Comparison of ENCODE assay signal across 14 cellular contexts in genomic region chr9:91117474-91117891, GRCh38.
DNase-seq lines count a peak whose midpoint lies in the region; ATAC-seq, FAIRE-seq and TF ChIP-seq lines count a peak whose summit lies in the region.
"Had no signal": no experiment of that assay in that cellular context is flagged by ENCODE, and none has a peak within 500 bp of the region (broad histone marks: within the 10 kb centered on the region; RNA-seq: fewer than 3 reads in every experiment).

No MANE protein-coding gene starts in this region.

- no peak for TF ChIP-seq CTCF in lung (IDR thresholded peaks at IDR 0.05; ENCODE audit: control extremely low read depth, extremely low read depth)

- no peaks in the 10 kb centered on the region for H3K27me3 ChIP-seq in lung (ENCODE audit: control insufficient read depth, insufficient read depth)

- DNase-seq in G401 (ENCODE audit: low spot score) = peak; percentile 9
- no peak for DNase-seq in central memory CD8-positive, alpha-beta T cell (ENCODE audit: low spot score in 2 of 2)
- no peak for DNase-seq in lung (ENCODE audit: low spot score)
- DNase-seq in stimulated activated naive B cell treated with anti-CD40 and anti-IgM and Interleukin-4, amounts not matched to agents 10 μg/mL and 1 μg/mL and 100 μg/mL, for 72 hours = no peak
- no peak for DNase-seq in RCC 7860 (ENCODE audit: low spot score)
- DNase-seq: activated CD8-positive, alpha-beta T cell treated with anti-CD3 and anti-CD28 coated beads, Interleukin-2, amount 10 ng/mL, durations not matched to agents 7 days and 5 days; activated naive CD4-positive, alpha-beta T cell treated with anti-CD3 and anti-CD28 coated beads, Interleukin-2, amount 50 U/mL, for 16 hours; CD4-positive, alpha-beta T cell; MM.1S; NCI-H446; T-helper 9 cell had no signal

- peak overlapping the region; percentile 25 for H3K27ac Mint-ChIP-seq in central memory CD8-positive, alpha-beta T cell (ENCODE audit: low read depth)
- peak overlapping the region; percentile 79 for H3K27ac Mint-ChIP-seq in stimulated activated naive B cell treated with anti-CD40 and anti-IgM and Interleukin-4, amounts not matched to agents 10 μg/mL and 1 μg/mL and 100 μg/mL, for 72 hours
- H3K27ac Mint-ChIP-seq: activated CD8-positive, alpha-beta T cell treated with anti-CD3 and anti-CD28 coated beads, Interleukin-2, amount 10 ng/mL, durations not matched to agents 7 days and 5 days; CD4-positive, alpha-beta T cell had no signal

- H3K4me1 ChIP-seq in lung (ENCODE audit: control insufficient read depth in 2 of 2, insufficient read depth in 2 of 2, low read length in 2 of 2) = peaks cover 2 to 4% of the 10 kb centered on the region in 2 donors

- no peak for FAIRE-seq in RCC 7860 (lab: Jason Lieb, UNC)

- H3K9me3 ChIP-seq in lung (ENCODE audit: control insufficient read depth in 2 of 2, insufficient read depth in 1 of 2, low read length in 1 of 2) = peaks cover 0 to 2% of the 10 kb centered on the region in 2 donors

- H3K36me3 ChIP-seq in lung (ENCODE audit: control insufficient read depth in 2 of 2, insufficient read depth in 2 of 2, low read length in 2 of 2) = no peaks in the 10 kb centered on the region

- peaks cover 19% of the 10 kb centered on the region for H3K4me1 Mint-ChIP-seq in central memory CD8-positive, alpha-beta T cell
- peaks cover 12 to 19% of the 10 kb centered on the region in 2 donors for H3K4me1 Mint-ChIP-seq in stimulated activated naive B cell treated with anti-CD40 and anti-IgM and Interleukin-4, amounts not matched to agents 10 μg/mL and 1 μg/mL and 100 μg/mL, for 72 hours

- no peak overlapping the region for H3K4me3 Mint-ChIP-seq in central memory CD8-positive, alpha-beta T cell
- H3K4me3 Mint-ChIP-seq in stimulated activated naive B cell treated with anti-CD40 and anti-IgM and Interleukin-4, amounts not matched to agents 10 μg/mL and 1 μg/mL and 100 μg/mL, for 72 hours = peak overlapping the region; percentile 71 to 80
- H3K4me3 Mint-ChIP-seq: activated CD8-positive, alpha-beta T cell treated with anti-CD3 and anti-CD28 coated beads, Interleukin-2, amount 10 ng/mL, durations not matched to agents 7 days and 5 days; CD4-positive, alpha-beta T cell had no signal

- H3K4me3 ChIP-seq in lung = no peak overlapping the region

- peaks cover 11% of the 10 kb centered on the region for H3K27me3 Mint-ChIP-seq in central memory CD8-positive, alpha-beta T cell
- peaks cover 17 to 18% of the 10 kb centered on the region in 2 donors for H3K27me3 Mint-ChIP-seq in stimulated activated naive B cell treated with anti-CD40 and anti-IgM and Interleukin-4, amounts not matched to agents 10 μg/mL and 1 μg/mL and 100 μg/mL, for 72 hours

- no peaks in the 10 kb centered on the region for H3K36me3 Mint-ChIP-seq in central memory CD8-positive, alpha-beta T cell (ENCODE audit: insufficient read depth)
- H3K36me3 Mint-ChIP-seq in stimulated activated naive B cell treated with anti-CD40 and anti-IgM and Interleukin-4, amounts not matched to agents 10 μg/mL and 1 μg/mL and 100 μg/mL, for 72 hours = peaks cover 5 to 11% of the 10 kb centered on the region in 2 donors

- no peak for ATAC-seq in central memory CD8-positive, alpha-beta T cell (replicated peaks; ENCODE audit: extremely low read depth, poor library complexity, severe bottlenecking)
- ATAC-seq in lung (ENCODE audit: insufficient read depth, low FRiP score) (no peak), GM21447 (IDR thresholded peaks at IDR 0.05; ENCODE audit: unreplicated experiment) (no peak), GM19324 (IDR thresholded peaks at IDR 0.05; ENCODE audit: low FRiP score, unreplicated experiment) (no peak), GM21367 (IDR thresholded peaks at IDR 0.05; ENCODE audit: unreplicated experiment) (no peak)
- no peak for ATAC-seq in stimulated activated naive B cell treated with anti-CD40 and anti-IgM and Interleukin-4, amounts not matched to agents 10 μg/mL and 1 μg/mL and 100 μg/mL, for 72 hours (replicated peaks)
- ATAC-seq: activated CD8-positive, alpha-beta T cell treated with anti-CD3 and anti-CD28 coated beads, Interleukin-2, amount 10 ng/mL, durations not matched to agents 7 days and 5 days had no signal

- peak overlapping the region; percentile 59 to 72 for H3K27ac ChIP-seq in lung (ENCODE audit: low read depth in 1 of 2, low read length in 1 of 2)

- 66 to 87% methylated on average over 28 to 29 of the region's 29 CpGs for WGBS in lung, 2 donors

- in situ Hi-C loops in G401 (cut with HindIII; ENCODE audit: low sequenced_read_pairs) = no loop called here

- H3K9me3 Mint-ChIP-seq in central memory CD8-positive, alpha-beta T cell = no peaks in the 10 kb centered on the region
- H3K9me3 Mint-ChIP-seq in stimulated activated naive B cell treated with anti-CD40 and anti-IgM and Interleukin-4, amounts not matched to agents 10 μg/mL and 1 μg/mL and 100 μg/mL, for 72 hours = peaks cover 2 to 9% of the 10 kb centered on the region in 2 donors
